29 cellular contexts compared by ENCODE assay signal in genomic region chr7:113635492-113635891, GRCh38.
"Had no signal": no experiment of that assay in that cellular context is flagged by ENCODE, and none has a peak within 500 bp of the region (broad histone marks: within the 10 kb centered on the region; RNA-seq: fewer than 3 reads in every experiment).

No MANE protein-coding gene starts in this region.

- H3K4me1 ChIP-seq: adrenal gland, body of pancreas, esophagus squamous epithelium, gastroesophageal sphincter, heart right ventricle had no signal

- DNase-seq: activated B cell treated with CpG ODN at 0.5 μM for 24 hours; activated CD4-positive, alpha-beta memory T cell treated with anti-CD3 and anti-CD28 coated beads for 36 hours; activated CD4-positive, alpha-beta T cell treated with anti-CD3 and anti-CD28 coated beads for 36 hours; activated CD4-positive, alpha-beta T cell treated with anti-CD3 and anti-CD28 coated beads, Interleukin-2, amount 10 ng/mL, durations not matched to agents 24 days and 14 days; activated CD8-positive, alpha-beta memory T cell treated with anti-CD3 and anti-CD28 coated beads, Interleukin-2, amount 10 ng/mL, durations not matched to agents 7 days and 5 days; activated CD8-positive, alpha-beta memory T cell treated with anti-CD3 and anti-CD28 coated beads, Interleukin-2, amount 50 U/mL, for 4 hours; activated CD8-positive, alpha-beta T cell treated with anti-CD3 and anti-CD28 coated beads, Interleukin-2, amount 10 ng/mL, durations not matched to agents 7 days and 5 days; activated effector memory CD4-positive, alpha-beta T cell treated with anti-CD3 and anti-CD28 coated beads, Interleukin-2, amount 50 U/mL, for 16 hours; activated naive CD4-positive, alpha-beta T cell treated with anti-CD3 and anti-CD28 coated beads for 36 hours; activated naive CD8-positive, alpha-beta T cell treated with anti-CD3 and anti-CD28 coated beads for 36 hours; activated naive CD8-positive, alpha-beta T cell treated with anti-CD3 and anti-CD28 coated beads, Interleukin-2, amount 50 U/mL, for 24 hours; activated T-cell treated with anti-CD3 and anti-CD28 coated beads, Interleukin-2, amount 50 U/mL, for 1 hour; activated T-cell treated with anti-CD3 and anti-CD28 coated beads, Interleukin-2, amount 50 U/mL, for 48 hours; adrenal gland; amygdala; aorta; body of pancreas; dorsolateral prefrontal cortex; effector memory CD4-positive, alpha-beta T cell; endodermal cell; esophagus squamous epithelium; foreskin melanocyte; heart right ventricle; T-cell; T-helper 9 cell; WERI-Rb-1 had no signal

- H3K36me3 ChIP-seq: adrenal gland, esophagus squamous epithelium, gastroesophageal sphincter, heart right ventricle, WERI-Rb-1 had no signal

- H3K27ac ChIP-seq: adrenal gland, body of pancreas, coronary artery, esophagus squamous epithelium, gastroesophageal sphincter, heart right ventricle, WERI-Rb-1 had no signal

- ATAC-seq: activated CD4-positive, alpha-beta T cell treated with anti-CD3 and anti-CD28 coated beads for 36 hours; activated CD4-positive, CD25-positive, alpha-beta regulatory T cell treated with anti-CD3 and anti-CD28 coated beads, Interleukin-2, amount 50 U/mL, for 24 hours; activated CD8-positive, alpha-beta memory T cell treated with anti-CD3 and anti-CD28 coated beads, Interleukin-2, amount 10 ng/mL, durations not matched to agents 7 days and 5 days; activated CD8-positive, alpha-beta T cell treated with anti-CD3 and anti-CD28 coated beads, Interleukin-2, amount 10 ng/mL, durations not matched to agents 7 days and 5 days; activated naive CD8-positive, alpha-beta T cell treated with anti-CD3 and anti-CD28 coated beads, Interleukin-2, amount 50 U/mL, for 24 hours; body of pancreas; gastroesophageal sphincter; heart right ventricle; T-cell had no signal

- H3K27me3 ChIP-seq: adrenal gland, body of pancreas, dorsolateral prefrontal cortex, esophagus squamous epithelium, gastroesophageal sphincter, heart right ventricle had no signal

- H3K4me3 ChIP-seq: adrenal gland, body of pancreas, coronary artery, dorsolateral prefrontal cortex, esophagus squamous epithelium, gastroesophageal sphincter, heart right ventricle had no signal

- H3K9me3 ChIP-seq: adrenal gland, body of pancreas, esophagus squamous epithelium, gastroesophageal sphincter, heart right ventricle had no signal
